Comparison of ENCODE assay signal across 17 cellular contexts in genomic region chr9:124077915-124078572, GRCh38.
DNase-seq lines count a peak whose midpoint lies in the region; ATAC-seq and TF ChIP-seq lines count a peak whose summit lies in the region.
"Had no signal": no experiment of that assay in that cellular context is flagged by ENCODE, and none has a peak within 500 bp of the region (broad histone marks: within the 10 kb centered on the region; RNA-seq: fewer than 3 reads in every experiment).

No MANE protein-coding gene starts in this region.

- peaks cover 0 to 17% (median 3%) of the 10 kb centered on the region in 7 donors for H3K27me3 ChIP-seq in heart right ventricle
- no peaks in the 10 kb centered on the region for H3K27me3 ChIP-seq in adrenal gland
- H3K27me3 ChIP-seq in upper lobe of right lung: peaks cover 4% of the 10 kb centered on the region
- H3K27me3 ChIP-seq: thyroid gland had no signal

- intact Hi-C loops in heart right ventricle (cut with DNase I): no loop called here
- intact Hi-C loops in Right ventricle myocardium inferior (cut with DNase I): no loop called here
- intact Hi-C loops in adrenal gland (cut with DNase I): no loop called here
- intact Hi-C loops in upper lobe of right lung (cut with DNase I): no loop called here
- intact Hi-C loops in activated CD4-positive, alpha-beta T cell treated with anti-CD3 and anti-CD28 coated beads, Interleukin-2, amount 10 ng/mL, durations not matched to agents 24 days and 14 days (cut with micrococcal nuclease): no loop called here

- H3K4me1 ChIP-seq in heart right ventricle (peaks cover 0 to 7% (median 0%) of the 10 kb centered on the region in 9 donors), adrenal gland (replicated peaks in 1 of 2) (no peaks in the 10 kb centered on the region), upper lobe of right lung (no peaks in the 10 kb centered on the region)

- no peaks in the 10 kb centered on the region for H3K36me3 ChIP-seq in heart right ventricle
- H3K36me3 ChIP-seq in adrenal gland (replicated peaks in 1 of 2): no peaks in the 10 kb centered on the region
- no peaks in the 10 kb centered on the region for H3K36me3 ChIP-seq in upper lobe of right lung
- H3K36me3 ChIP-seq: thyroid gland had no signal

- no peak for TF ChIP-seq CTCF in heart right ventricle (IDR thresholded peaks at IDR 0.05)
- TF ChIP-seq CTCF in adrenal gland (IDR thresholded peaks at IDR 0.05): no peak
- no peak for TF ChIP-seq CTCF in upper lobe of right lung (IDR thresholded peaks at IDR 0.05)

- H3K36me3 Mint-ChIP-seq in activated CD4-positive, alpha-beta T cell treated with anti-CD3 and anti-CD28 coated beads, Interleukin-2, amount 10 ng/mL, durations not matched to agents 24 days and 14 days (ENCODE audit: low read depth): no peaks in the 10 kb centered on the region
- H3K36me3 Mint-ChIP-seq: activated naive CD8-positive, alpha-beta T cell treated with anti-CD3 and anti-CD28 coated beads, Interleukin-2, amount 10 ng/mL, durations not matched to agents 7 days and 5 days; natural killer cell had no signal

- H3K4me1 Mint-ChIP-seq in activated CD4-positive, alpha-beta T cell treated with anti-CD3 and anti-CD28 coated beads, Interleukin-2, amount 10 ng/mL, durations not matched to agents 24 days and 14 days: no peaks in the 10 kb centered on the region
- H3K4me1 Mint-ChIP-seq: activated naive CD8-positive, alpha-beta T cell treated with anti-CD3 and anti-CD28 coated beads, Interleukin-2, amount 10 ng/mL, durations not matched to agents 7 days and 5 days; natural killer cell had no signal

- H3K27ac ChIP-seq in heart right ventricle (peak overlapping the region in 3 of 10 donors; percentile 44 to 64 (median 50)), adrenal gland (peak overlapping the region in 1 of 5 donors; percentile 31), upper lobe of right lung (no peak overlapping the region)
- H3K27ac ChIP-seq: thyroid gland had no signal

- H3K4me3 Mint-ChIP-seq in activated CD4-positive, alpha-beta T cell treated with anti-CD3 and anti-CD28 coated beads, Interleukin-2, amount 10 ng/mL, durations not matched to agents 24 days and 14 days: no peak overlapping the region
- H3K4me3 Mint-ChIP-seq: activated naive CD8-positive, alpha-beta T cell treated with anti-CD3 and anti-CD28 coated beads, Interleukin-2, amount 10 ng/mL, durations not matched to agents 7 days and 5 days; dendritic cell treated with granulocyte-macrophage colony-stimulating factor and Interleukin-4, amounts not matched to agents 40 ng/mL and 50 ng/mL, for 4 days; natural killer cell had no signal

- ATAC-seq in heart right ventricle: peak in 6 of 8 donors; percentile 58 to 81 (median 70)
- ATAC-seq in Right ventricle myocardium inferior: no peak
- peak; percentile 56 for ATAC-seq in upper lobe of right lung
- ATAC-seq in HG02759 (IDR thresholded peaks at IDR 0.05; ENCODE audit: unreplicated experiment): no peak
- no peak for ATAC-seq in GM21528 (IDR thresholded peaks at IDR 0.05; ENCODE audit: low FRiP score, unreplicated experiment)
- ATAC-seq: natural killer cell had no signal

- WGBS in heart right ventricle, 2 donors: 66 to 81% methylated on average over 3 of the region's 3 CpGs
- WGBS in adrenal gland, 4 donors: 71 to 79% (median 73%) methylated on average over 3 of the region's 3 CpGs

- TF ChIP-seq POLR2A in adrenal gland (IDR thresholded peaks at IDR 0.05): no peak

- no peaks in the 10 kb centered on the region for H3K9me3 ChIP-seq in heart right ventricle
- H3K9me3 ChIP-seq in adrenal gland (replicated peaks in 1 of 3): no peaks in the 10 kb centered on the region
- no peaks in the 10 kb centered on the region for H3K9me3 ChIP-seq in upper lobe of right lung
- H3K9me3 ChIP-seq: thyroid gland had no signal

- peaks cover 5% of the 10 kb centered on the region for H3K27me3 Mint-ChIP-seq in activated CD4-positive, alpha-beta T cell treated with anti-CD3 and anti-CD28 coated beads, Interleukin-2, amount 10 ng/mL, durations not matched to agents 24 days and 14 days

- peak in 1 of 2 donors; percentile 9 for DNase-seq in heart right ventricle
- no peak for DNase-seq in Right ventricle myocardium inferior (ENCODE audit: missing footprints)
- peak; percentile 54 to 78 (median 69) for DNase-seq in adrenal gland
- peak; percentile 94 for DNase-seq in islet precursor cell
- DNase-seq in upper lobe of right lung: no peak
- DNase-seq in activated CD4-positive, alpha-beta T cell treated with anti-CD3 and anti-CD28 coated beads, Interleukin-2, amount 10 ng/mL, durations not matched to agents 24 days and 14 days: no peak
- DNase-seq: activated CD8-positive, alpha-beta memory T cell treated with anti-CD3 and anti-CD28 coated beads, Interleukin-2, amount 50 U/mL, for 48 hours; activated naive CD8-positive, alpha-beta T cell treated with anti-CD3 and anti-CD28 coated beads, Interleukin-2, amount 10 ng/mL, durations not matched to agents 7 days and 5 days; foreskin melanocyte; natural killer cell; NCI-H1105; NCI-H510A treated with DMSO at 0.1 percent for 48 hours; small intestine had no signal

- no peak overlapping the region for H3K27ac Mint-ChIP-seq in activated CD4-positive, alpha-beta T cell treated with anti-CD3 and anti-CD28 coated beads, Interleukin-2, amount 10 ng/mL, durations not matched to agents 24 days and 14 days
- H3K27ac Mint-ChIP-seq: activated naive CD8-positive, alpha-beta T cell treated with anti-CD3 and anti-CD28 coated beads, Interleukin-2, amount 10 ng/mL, durations not matched to agents 7 days and 5 days; dendritic cell treated with granulocyte-macrophage colony-stimulating factor and Interleukin-4, amounts not matched to agents 40 ng/mL and 50 ng/mL, for 4 days; natural killer cell had no signal

- H3K4me3 ChIP-seq in heart right ventricle: no peak overlapping the region
- H3K4me3 ChIP-seq in adrenal gland: no peak overlapping the region
- H3K4me3 ChIP-seq in upper lobe of right lung: no peak overlapping the region
- H3K4me3 ChIP-seq: thyroid gland had no signal

- H3K9me3 Mint-ChIP-seq in activated CD4-positive, alpha-beta T cell treated with anti-CD3 and anti-CD28 coated beads, Interleukin-2, amount 10 ng/mL, durations not matched to agents 24 days and 14 days: no peaks in the 10 kb centered on the region
- H3K9me3 Mint-ChIP-seq: activated naive CD8-positive, alpha-beta T cell treated with anti-CD3 and anti-CD28 coated beads, Interleukin-2, amount 10 ng/mL, durations not matched to agents 7 days and 5 days; dendritic cell treated with granulocyte-macrophage colony-stimulating factor and Interleukin-4, amounts not matched to agents 40 ng/mL and 50 ng/mL, for 4 days; natural killer cell had no signal

Comparison
In these comparisons a context has a peak if more than half of its experiments do, and no peak if none do; other contexts are left out.
1. ATAC-seq: peak in heart right ventricle (6 of 8) and upper lobe of right lung (single experiment); none in Right ventricle myocardium inferior (single experiment), HG02759 (single experiment) and GM21528 (single experiment).
2. DNase-seq: peak in adrenal gland (7 of 7) and islet precursor cell (single experiment); none in Right ventricle myocardium inferior (single experiment), upper lobe of right lung (single experiment) and activated CD4-positive, alpha-beta T cell treated with anti-CD3 and anti-CD28 coated beads, Interleukin-2, amount 10 ng/mL, durations not matched to agents 24 days and 14 days (single experiment).